ENCODE assay signal across 29 cellular contexts in genomic region chr19:9010693-9011092, GRCh38. TPM values are rescaled to one million over a fixed set of nuclear protein-coding genes. Genes with fewer than 3 reads are reported as not detected.
"Had no signal": no experiment of that assay in that cellular context is flagged by ENCODE, and none has a peak within 500 bp of the region (broad histone marks: within the 10 kb centered on the region; RNA-seq: fewer than 3 reads in every experiment).

No MANE protein-coding gene starts in this region.

- H3K4me1 ChIP-seq: ascending aorta, body of pancreas had no signal

- FAIRE-seq: bronchial epithelial cell, TTC549 had no signal

- H3K27me3 Mint-ChIP-seq: activated CD4-positive, alpha-beta T cell treated with anti-CD3 and anti-CD28 coated beads, Interleukin-2, amount 10 ng/mL, durations not matched to agents 24 days and 14 days had no signal

- H3K27me3 ChIP-seq: ascending aorta, body of pancreas had no signal

- ATAC-seq: activated naive CD4-positive, alpha-beta T cell treated with anti-CD3 and anti-CD28 coated beads, Interleukin-2, amount 50 U/mL, for 72 hours; body of pancreas; T-cell had no signal

- H3K36me3 ChIP-seq: ascending aorta had no signal

- H3K36me3 Mint-ChIP-seq: activated naive CD4-positive, alpha-beta T cell treated with anti-CD3 and anti-CD28 coated beads, Interleukin-2, amount 50 U/mL, for 72 hours; T-cell had no signal

- H3K9me3 ChIP-seq: ascending aorta, body of pancreas had no signal

- H3K27ac ChIP-seq: ascending aorta, body of pancreas, SK-N-MC had no signal

- H3K27ac Mint-ChIP-seq: activated B cell treated with CpG ODN at 0.5 μM for 24 hours; activated CD4-positive, alpha-beta T cell treated with anti-CD3 and anti-CD28 coated beads, Interleukin-2, amount 10 ng/mL, durations not matched to agents 24 days and 14 days; activated naive CD4-positive, alpha-beta T cell treated with anti-CD3 and anti-CD28 coated beads, Interleukin-2, amount 50 U/mL, for 72 hours; activated naive CD8-positive, alpha-beta T cell treated with anti-CD3 and anti-CD28 coated beads, Interleukin-2, amount 50 U/mL, for 24 hours; T-cell had no signal

- H3K4me1 Mint-ChIP-seq: activated B cell treated with CpG ODN at 0.5 μM for 24 hours; activated CD4-positive, alpha-beta T cell treated with anti-CD3 and anti-CD28 coated beads, Interleukin-2, amount 10 ng/mL, durations not matched to agents 24 days and 14 days; activated naive CD8-positive, alpha-beta T cell treated with anti-CD3 and anti-CD28 coated beads, Interleukin-2, amount 50 U/mL, for 24 hours; T-cell had no signal

- H3K4me3 ChIP-seq: ascending aorta, body of pancreas, SK-N-MC had no signal

- DNase-seq: activated B cell treated with CpG ODN at 0.5 μM for 24 hours; activated CD4-positive, alpha-beta T cell treated with anti-CD3 and anti-CD28 coated beads for 1 hour; activated CD4-positive, alpha-beta T cell treated with anti-CD3 and anti-CD28 coated beads, Interleukin-2, amount 10 ng/mL, durations not matched to agents 24 days and 14 days; activated CD4-positive, alpha-beta T cell treated with anti-CD3 and anti-CD28 coated beads, Interleukin-2, amount 50 U/mL, for 48 hours; activated effector memory CD4-positive, alpha-beta T cell treated with anti-CD3 and anti-CD28 coated beads, Interleukin-2, amount 50 U/mL, for 16 hours; activated naive CD4-positive, alpha-beta T cell treated with Interleukin-2 at 50 U/mL for 16 hours; activated naive CD8-positive, alpha-beta T cell treated with anti-CD3 and anti-CD28 coated beads, Interleukin-2, amount 50 U/mL, for 24 hours; activated T-cell treated with anti-CD3 and anti-CD28 coated beads, Interleukin-2, amount 50 U/mL, for 4 hours; amniotic stem cell; body of pancreas; central memory CD4-positive, alpha-beta T cell; Kasumi-1; KBM-7; NCI-H1092 treated with DMSO at 0.1 percent for 48 hours; NCI-H1417 treated with DMSO at 0.1 percent for 48 hours; NCI-H1694; NCI-H2029; NCI-H2107; NCI-H2171 treated with DMSO at 0.1 percent for 48 hours; NCI-H526; NCI-H82; T-cell; T-helper 2 cell; T1000 had no signal

- H3K4me3 Mint-ChIP-seq: activated B cell treated with CpG ODN at 0.5 μM for 24 hours; activated CD4-positive, alpha-beta T cell treated with anti-CD3 and anti-CD28 coated beads, Interleukin-2, amount 10 ng/mL, durations not matched to agents 24 days and 14 days; activated naive CD8-positive, alpha-beta T cell treated with anti-CD3 and anti-CD28 coated beads, Interleukin-2, amount 50 U/mL, for 24 hours; activated T-cell treated with anti-CD3 and anti-CD28 coated beads, Interleukin-2, amount 50 U/mL, for 4 hours; T-cell had no signal

- H3K9me3 Mint-ChIP-seq: activated naive CD4-positive, alpha-beta T cell treated with anti-CD3 and anti-CD28 coated beads, Interleukin-2, amount 50 U/mL, for 72 hours had no signal

RNA-seq across cellular contexts. Expression of gene MUC16, which starts 0.5 kb away (rescaled TPM):
- total RNA-seq: activated CD4-positive, alpha-beta T cell treated with anti-CD3 and anti-CD28 coated beads, Interleukin-2, amount 10 ng/mL, durations not matched to agents 24 days and 14 days had no signal
